In genomic region chr7:77349141-77349540, GRCh38 we compare ENCODE assay signal across 15 cellular contexts.
DNase-seq lines count a peak whose midpoint lies in the region; ATAC-seq, FAIRE-seq and TF ChIP-seq lines count a peak whose summit lies in the region.
"Had no signal": no experiment of that assay in that cellular context is flagged by ENCODE, and none has a peak within 500 bp of the region (broad histone marks: within the 10 kb centered on the region; RNA-seq: fewer than 3 reads in every experiment).

No MANE protein-coding gene starts in this region.

- H3K9me3 ChIP-seq in pancreas, result no peaks in the 10 kb centered on the region
- no peaks in the 10 kb centered on the region for H3K9me3 ChIP-seq in OCI-LY7 (ENCODE audit: low read length)
- H3K9me3 ChIP-seq: esophagus squamous epithelium had no signal

- H3K4me2 ChIP-seq in OCI-LY7 (ENCODE audit: low read length), result no peak overlapping the region
- H3K4me2 ChIP-seq: PC-9 had no signal

- peak in 3 of 4 donors; percentile 11 to 33 (median 14) for ATAC-seq in pancreas

- no peak overlapping the region for H3K4me3 ChIP-seq in cardiac fibroblast (replicated peaks in 1 of 2; ENCODE audit: low read depth in 2 of 2, low read length in 2 of 2)
- H3K4me3 ChIP-seq in pancreas, result no peak overlapping the region
- H3K4me3 ChIP-seq in OCI-LY7 (ENCODE audit: low read depth, low read length, poor library complexity, severe bottlenecking), result no peak overlapping the region
- H3K4me3 ChIP-seq: esophagus squamous epithelium, PC-9 had no signal

- TF ChIP-seq CTCF in cardiac fibroblast (IDR thresholded peaks at IDR 0.05; ENCODE audit: low read depth, low read length) (peak; percentile 5), pancreas (IDR thresholded peaks at IDR 0.05) (no peak), OCI-LY7 (conservative IDR thresholded peaks at IDR 0.05; ENCODE audit: low read length) (no peak)

- BruUV-seq in OCI-LY7 (replicated peaks; lab: Mats Ljungman, UMichigan), result no TSS peak

- DNase-seq in ELF-1 (ENCODE audit: low read depth, low spot score) (peak; percentile 19), cardiac fibroblast (ENCODE audit: low read depth in 2 of 2) (peak in 1 of 2 donors; percentile 49), islet precursor cell (peak; percentile 65), pancreas (no peak), NOMO-1 treated with dmso at 0.1 percent for 144 hours (lab: John Stamatoyannopoulos, UW; ENCODE audit: unreplicated experiment) (no peak), foreskin melanocyte (no peak), OCI-LY7 (ENCODE audit: low spot score) (no peak)
- no peak for DNase-seq in activated CD8-positive, alpha-beta memory T cell treated with anti-CD3 and anti-CD28 coated beads for 24 hours
- DNase-seq: activated CD4-positive, alpha-beta memory T cell treated with anti-CD3 and anti-CD28 coated beads, Interleukin-2, amount 10 ng/mL, durations not matched to agents 7 days and 5 days; AML-193; Calu3; cortex of kidney; esophagus squamous epithelium; PC-9; stimulated activated naive CD4-positive, alpha-beta T cell treated with Interleukin-2 at 50 U/mL for 16 hours had no signal

- H3K27ac ChIP-seq in pancreas, result no peak overlapping the region
- no peak overlapping the region for H3K27ac ChIP-seq in OCI-LY7 (ENCODE audit: low read depth, low read length, poor library complexity, severe bottlenecking)
- H3K27ac ChIP-seq: PC-9 had no signal

- no peak overlapping the region for H2AFZ ChIP-seq in OCI-LY7 (ENCODE audit: low read length)
- H2AFZ ChIP-seq: PC-9 had no signal

- H4K20me1 ChIP-seq in OCI-LY7 (ENCODE audit: insufficient read depth, low read length), result no peaks in the 10 kb centered on the region

- no peaks in the 10 kb centered on the region for H3K36me3 ChIP-seq in pancreas
- H3K36me3 ChIP-seq in OCI-LY7 (ENCODE audit: insufficient read depth, low read length), result no peaks in the 10 kb centered on the region

- peaks cover 0 to 8% (median 5%) of the 10 kb centered on the region in 3 donors for H3K4me1 ChIP-seq in pancreas
- H3K4me1 ChIP-seq in OCI-LY7 (ENCODE audit: insufficient read depth, low read length, poor library complexity, severe bottlenecking), result peaks cover 12% of the 10 kb centered on the region

- intact Hi-C loops in pancreas (cut with DNase I) (no loop called here), OCI-LY7 (cut with micrococcal nuclease; ENCODE audit: unreplicated experiment) (no loop called here)

- POLR2A ChIA-PET in OCI-LY7 (lab: Charles Lee), result no interaction called here

- no peaks in the 10 kb centered on the region for H3K27me3 ChIP-seq in pancreas
- H3K27me3 ChIP-seq: esophagus squamous epithelium had no signal

- no peaks in the 10 kb centered on the region for H3K9me2 ChIP-seq in OCI-LY7 (ENCODE audit: insufficient read depth, low read length)

- CTCF ChIA-PET in OCI-LY7 (lab: Charles Lee; ENCODE audit: unreplicated experiment), result no interaction called here

- H3K79me2 ChIP-seq in OCI-LY7 (ENCODE audit: insufficient read depth, low read depth, low read length), result no peaks in the 10 kb centered on the region

- no peak for FAIRE-seq in pancreas (lab: Jason Lieb, UNC)

Comparison
In these comparisons a context has a peak if more than half of its experiments do, and no peak if none do; other contexts are left out.
1. DNase-seq: peak in ELF-1 (single experiment) and islet precursor cell (single experiment); none in pancreas (0 of 6), NOMO-1 treated with dmso at 0.1 percent for 144 hours (single experiment), activated CD8-positive, alpha-beta memory T cell treated with anti-CD3 and anti-CD28 coated beads for 24 hours (single experiment), foreskin melanocyte (single experiment) and OCI-LY7 (single experiment).